Comparison of ENCODE assay signal across 21 cellular contexts in the genomic region with DNA sequence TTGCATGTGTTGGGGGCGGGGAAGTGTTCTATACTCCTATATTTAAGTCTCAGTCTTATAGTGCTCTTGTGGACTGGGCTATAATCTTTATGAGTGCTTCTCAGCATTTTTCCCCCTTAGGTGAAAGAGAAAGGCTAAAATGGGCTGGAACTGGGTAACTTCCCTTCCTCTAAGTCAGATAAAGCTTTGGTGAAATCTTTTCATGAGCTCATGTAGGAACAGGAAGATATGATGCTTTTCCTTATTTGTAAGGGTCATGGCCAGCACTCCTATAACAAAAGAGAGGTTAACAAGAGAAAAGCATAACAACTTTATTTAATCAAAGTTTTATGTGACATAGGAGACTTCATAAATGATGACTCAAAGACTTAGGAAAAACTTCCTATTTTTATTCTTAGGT.
"Had no signal": no experiment of that assay in that cellular context is flagged by ENCODE, and none has a peak within 500 bp of the region (broad histone marks: within the 10 kb centered on the region; RNA-seq: fewer than 3 reads in every experiment).

No MANE protein-coding gene starts in this region.

- DNase-seq: effector CD8-positive, alpha-beta T cell; effector memory CD8-positive, alpha-beta T cell; endodermal cell; foreskin keratinocyte; glutamatergic neuron; head of caudate nucleus; heart right ventricle; hippocampal formation; left cardiac atrium; lower lobe of right lung; mesenchymal stem cell; mucosa of descending colon had no signal

- H3K27ac ChIP-seq: coronary artery, esophagus muscularis mucosa, foreskin keratinocyte, gastroesophageal sphincter, heart right ventricle, left lung, lower lobe of right lung had no signal

- ATAC-seq: effector memory CD8-positive, alpha-beta T cell; foreskin keratinocyte; gastroesophageal sphincter; heart right ventricle; left cardiac atrium; left lung; lower lobe of right lung; mucosa of descending colon had no signal

- H3K4me1 ChIP-seq: esophagus muscularis mucosa, foreskin keratinocyte, gastroesophageal sphincter, heart right ventricle, left lung, lower lobe of right lung had no signal

- H3K36me3 ChIP-seq: esophagus muscularis mucosa, gastroesophageal sphincter, heart right ventricle, left lung, lower lobe of right lung had no signal

- H3K9me3 ChIP-seq: esophagus muscularis mucosa, lower lobe of right lung had no signal

- H3K4me3 ChIP-seq: coronary artery, esophagus muscularis mucosa, gastroesophageal sphincter, heart right ventricle, left lung, lower lobe of right lung, mucosa of descending colon had no signal

- H3K27me3 ChIP-seq: esophagus muscularis mucosa, foreskin keratinocyte, gastroesophageal sphincter, heart right ventricle, left lung had no signal

- FAIRE-seq: colon, endometrium, frontal cortex, islet of Langerhans, keratinocyte had no signal
